8 cellular contexts compared by ENCODE assay signal in genomic region chr13:20566917-20567755, GRCh38.
DNase-seq lines count a peak whose midpoint lies in the region; ATAC-seq lines count a peak whose summit lies in the region.

Gene IFT88 (plus strand): TSS chr13:20567157. CDS start chr13:20574386, 7,229 bp downstream.

- H3K4me3 Mint-ChIP-seq in memory B cell = peak within 1 kb of the TSS; percentile 93

- ATAC-seq in GM19468 (IDR thresholded peaks at IDR 0.05; ENCODE audit: extremely low read depth, unreplicated experiment) (peak; percentile 54), memory B cell (ENCODE audit: low read depth) (peak; percentile 86)

- peak within 1 kb of the TSS; percentile 70 for H3K4me3 ChIP-seq in effector memory CD4-positive, alpha-beta T cell (ENCODE audit: insufficient read depth, low read depth, low read length, poor library complexity, severe bottlenecking)

- peaks cover 4% of the 10 kb centered on the region for H3K4me1 ChIP-seq in effector memory CD4-positive, alpha-beta T cell (ENCODE audit: control insufficient read depth, insufficient read depth, low read length, poor library complexity, severe bottlenecking)

- H3K36me3 ChIP-seq in effector memory CD4-positive, alpha-beta T cell (ENCODE audit: control insufficient read depth, insufficient read depth, low read length) = no peaks in the 10 kb centered on the region

- H3K9me3 Mint-ChIP-seq in memory B cell = peaks cover 5% of the 10 kb centered on the region

- DNase-seq in COLO668 (lab: John Stamatoyannopoulos, UW; ENCODE audit: unreplicated experiment) = peak; percentile 99
- DNase-seq in HS-27A (ENCODE audit: low read depth) = peak; percentile 61
- peak; percentile 10 for DNase-seq in NK-92 (lab: John Stamatoyannopoulos, UW; ENCODE audit: unreplicated experiment)
- DNase-seq in activated CD8-positive, alpha-beta memory T cell treated with anti-CD3 and anti-CD28 coated beads for 4 hours (ENCODE audit: low read depth in 2 of 2) = peak; percentile 65 to 68
- peak; percentile 62 to 73 (median 71) for DNase-seq in effector memory CD4-positive, alpha-beta T cell
- peak; percentile 56 to 68 for DNase-seq in memory B cell (ENCODE audit: low spot score in 2 of 2)
- peak; percentile 59 to 71 (median 67) for DNase-seq in stimulated activated CD4-positive, alpha-beta T cell treated with anti-CD3 and anti-CD28 coated beads, TNF-alpha, amount 100 ng/mL, for 48 hours (ENCODE audit: low read depth in 3 of 3)

- no peaks in the 10 kb centered on the region for H3K9me3 ChIP-seq in effector memory CD4-positive, alpha-beta T cell (ENCODE audit: control insufficient read depth, low read length)

- H3K27me3 ChIP-seq in effector memory CD4-positive, alpha-beta T cell (replicated peaks; ENCODE audit: control insufficient read depth, insufficient read depth, low read length, poor library complexity, severe bottlenecking) = no peaks in the 10 kb centered on the region

- peak within 1 kb of the TSS; percentile 67 for H3K27ac ChIP-seq in effector memory CD4-positive, alpha-beta T cell (ENCODE audit: insufficient read depth, low read length, poor library complexity, severe bottlenecking)

- peaks cover 8% of the 10 kb centered on the region for H3K36me3 Mint-ChIP-seq in memory B cell

- peaks cover 7% of the 10 kb centered on the region for H3K4me1 Mint-ChIP-seq in memory B cell

- H3K27me3 Mint-ChIP-seq in memory B cell = no peaks in the 10 kb centered on the region

- H3K27ac Mint-ChIP-seq in memory B cell = peak within 1 kb of the TSS; percentile 95

Comparison
In these comparisons a context has a peak if more than half of its experiments do, and no peak if none do; other contexts are left out.
1. Peak in every context shown above with its lines: DNase-seq, ATAC-seq, H3K4me3 ChIP-seq and H3K27ac ChIP-seq.
2. DNase-seq: peak in every context shown above with its lines; median percentile 99 in COLO668; 71 in effector memory CD4-positive, alpha-beta T cell; 67 in stimulated activated CD4-positive, alpha-beta T cell treated with anti-CD3 and anti-CD28 coated beads, TNF-alpha, amount 100 ng/mL, for 48 hours; 66 in activated CD8-positive, alpha-beta memory T cell treated with anti-CD3 and anti-CD28 coated beads for 4 hours; 62 in memory B cell; 61 in HS-27A; 10 in NK-92.